ENCODE assay signal across 14 cellular contexts in genomic region chr21:45479691-45480675, GRCh38.
DNase-seq lines count a peak whose midpoint lies in the region; ATAC-seq and TF ChIP-seq lines count a peak whose summit lies in the region.
"Had no signal": no experiment of that assay in that cellular context is flagged by ENCODE, and none has a peak within 500 bp of the region (broad histone marks: within the 10 kb centered on the region; RNA-seq: fewer than 3 reads in every experiment).

No MANE protein-coding gene starts in this region.

- no peak overlapping the region for H4K91ac ChIP-seq in neuronal stem cell (ENCODE audit: low read depth, low read length, poor library complexity)

- H2AK5ac ChIP-seq in neuronal stem cell (ENCODE audit: low read depth, low read length) = no peak overlapping the region

- POLR2A ChIA-PET in WTC11 (lab: Charles Lee) = no interaction called here
- POLR2A ChIA-PET in activated naive CD8-positive, alpha-beta T cell treated with anti-CD3 and anti-CD28 coated beads, Interleukin-2, amount 10 ng/mL, durations not matched to agents 7 days and 5 days (lab: Charles Lee) = interaction anchor here (0.6 to 1.4 kb wide), 3 partner anchors 25 to 112 kb away, joined by 3 to 6 read pairs (median 5); no protein-coding TSS in a partner anchor

- CTCF ChIA-PET in WTC11 (lab: Charles Lee) = interaction anchor here (1.2 kb wide), 1 partner anchor 8 kb away, joined by 3 read pairs; no protein-coding TSS in a partner anchor

- H3K4ac ChIP-seq in neuronal stem cell (ENCODE audit: low read length) = no peak overlapping the region

- H3K79me1 ChIP-seq in neuronal stem cell (ENCODE audit: low read depth, low read length) = peaks cover 2% of the 10 kb centered on the region

- no peaks in the 10 kb centered on the region for H3K9me3 Mint-ChIP-seq in T-helper 2 cell treated with Interferon-gamma antibody and Interleukin-4, amounts not matched to agents 5 μg/mL and 100 μg/mL, for 36 hours
- peaks cover 12% of the 10 kb centered on the region for H3K9me3 Mint-ChIP-seq in WTC11
- H3K9me3 Mint-ChIP-seq in activated naive CD8-positive, alpha-beta T cell treated with anti-CD3 and anti-CD28 coated beads, Interleukin-2, amount 10 ng/mL, durations not matched to agents 7 days and 5 days = no peaks in the 10 kb centered on the region

- DNase-seq in T-helper 2 cell treated with Interferon-gamma antibody and Interleukin-4, amounts not matched to agents 5 μg/mL and 100 μg/mL, for 36 hours (ENCODE audit: low spot score) = no peak
- DNase-seq in T-helper 2 cell = no peak
- no peak for DNase-seq in WTC11 (ENCODE audit: low spot score)
- DNase-seq in activated naive CD8-positive, alpha-beta T cell treated with anti-CD3 and anti-CD28 coated beads, Interleukin-2, amount 10 ng/mL, durations not matched to agents 7 days and 5 days = peak; percentile 59
- DNase-seq in neuronal stem cell (ENCODE audit: low spot score) = no peak
- DNase-seq in EL = no peak
- DNase-seq in NCI-H1417 (lab: John Stamatoyannopoulos, UW) = no peak
- no peak for DNase-seq in midbrain (lab: John Stamatoyannopoulos, UW)
- DNase-seq: amygdala, dermis blood vessel endothelial cell, NCI-H2029 treated with DMSO at 0.1 percent for 48 hours, NCI-H774 had no signal

- H4K8ac ChIP-seq in neuronal stem cell (ENCODE audit: low read depth, low read length) = no peak overlapping the region

- peak overlapping the region; percentile 45 for H3K18ac ChIP-seq in neuronal stem cell (ENCODE audit: low read length)

- TF ChIP-seq CTCF in WTC11 (IDR thresholded peaks at IDR 0.05) = no peak

- H3K27ac ChIP-seq in neuronal stem cell (replicated peaks; ENCODE audit: low read length) = no peak overlapping the region
- H3K27ac ChIP-seq: 22Rv1 had no signal

- H2BK15ac ChIP-seq in neuronal stem cell (ENCODE audit: low read length) = no peak overlapping the region

- H3K4me2 ChIP-seq in neuronal stem cell (ENCODE audit: insufficient read depth, low read length, poor library complexity, severe bottlenecking) = no peak overlapping the region

- peaks cover 0 to 32% of the 10 kb centered on the region in 2 donors for H3K36me3 ChIP-seq in neuronal stem cell (replicated peaks in 1 of 2; ENCODE audit: control insufficient read depth in 2 of 2, insufficient read depth in 2 of 2, low read length in 2 of 2)

- H3K4me1 Mint-ChIP-seq in T-helper 2 cell treated with Interferon-gamma antibody and Interleukin-4, amounts not matched to agents 5 μg/mL and 100 μg/mL, for 36 hours (ENCODE audit: low read depth) = peaks cover 36% of the 10 kb centered on the region
- H3K4me1 Mint-ChIP-seq in WTC11 = peaks cover 6% of the 10 kb centered on the region
- H3K4me1 Mint-ChIP-seq in activated naive CD8-positive, alpha-beta T cell treated with anti-CD3 and anti-CD28 coated beads, Interleukin-2, amount 10 ng/mL, durations not matched to agents 7 days and 5 days = peaks cover 40% of the 10 kb centered on the region

- H2BK12ac ChIP-seq in neuronal stem cell (ENCODE audit: low read length) = no peak overlapping the region

- peaks cover 0 to 13% of the 10 kb centered on the region in 2 donors for H3K9me3 ChIP-seq in neuronal stem cell (replicated peaks in 1 of 2; ENCODE audit: control insufficient read depth in 2 of 2, insufficient read depth in 1 of 2, low read depth in 1 of 2, low read length in 2 of 2)
- H3K9me3 ChIP-seq: heart right ventricle had no signal

- H2BK120ac ChIP-seq in neuronal stem cell (ENCODE audit: low read depth, low read length) = no peak overlapping the region

- peaks cover 2 to 3% of the 10 kb centered on the region in 2 donors for H3K4me1 ChIP-seq in neuronal stem cell (ENCODE audit: control insufficient read depth in 2 of 2, insufficient read depth in 1 of 2, low read depth in 1 of 2, low read length in 2 of 2)

- peak overlapping the region; percentile 87 for H3K4me3 Mint-ChIP-seq in T-helper 2 cell treated with Interferon-gamma antibody and Interleukin-4, amounts not matched to agents 5 μg/mL and 100 μg/mL, for 36 hours
- H3K4me3 Mint-ChIP-seq in WTC11 = no peak overlapping the region
- H3K4me3 Mint-ChIP-seq in activated naive CD8-positive, alpha-beta T cell treated with anti-CD3 and anti-CD28 coated beads, Interleukin-2, amount 10 ng/mL, durations not matched to agents 7 days and 5 days = peak overlapping the region; percentile 80

- H3K4me3 ChIP-seq in neuronal stem cell (ENCODE audit: low read length in 2 of 2) = no peak overlapping the region

- peaks cover 6% of the 10 kb centered on the region for H3K36me3 Mint-ChIP-seq in T-helper 2 cell treated with Interferon-gamma antibody and Interleukin-4, amounts not matched to agents 5 μg/mL and 100 μg/mL, for 36 hours (ENCODE audit: low read depth)
- peaks cover 41% of the 10 kb centered on the region for H3K36me3 Mint-ChIP-seq in WTC11
- H3K36me3 Mint-ChIP-seq in activated naive CD8-positive, alpha-beta T cell treated with anti-CD3 and anti-CD28 coated beads, Interleukin-2, amount 10 ng/mL, durations not matched to agents 7 days and 5 days = peaks cover 8% of the 10 kb centered on the region

- no peaks in the 10 kb centered on the region for H3K27me3 Mint-ChIP-seq in T-helper 2 cell treated with Interferon-gamma antibody and Interleukin-4, amounts not matched to agents 5 μg/mL and 100 μg/mL, for 36 hours (ENCODE audit: low read depth)
- H3K27me3 Mint-ChIP-seq in WTC11 (ENCODE audit: low read depth) = no peaks in the 10 kb centered on the region
- H3K27me3 Mint-ChIP-seq in activated naive CD8-positive, alpha-beta T cell treated with anti-CD3 and anti-CD28 coated beads, Interleukin-2, amount 10 ng/mL, durations not matched to agents 7 days and 5 days = no peaks in the 10 kb centered on the region

- H3K23ac ChIP-seq in neuronal stem cell (ENCODE audit: low read depth, low read length, poor library complexity) = peak overlapping the region; percentile 92

- H3K27ac Mint-ChIP-seq in T-helper 2 cell treated with Interferon-gamma antibody and Interleukin-4, amounts not matched to agents 5 μg/mL and 100 μg/mL, for 36 hours = peak overlapping the region; percentile 55
- H3K27ac Mint-ChIP-seq in WTC11 = peak overlapping the region; percentile 28; the same call in 1 of the 2 replicates
- peak overlapping the region; percentile 86 for H3K27ac Mint-ChIP-seq in activated naive CD8-positive, alpha-beta T cell treated with anti-CD3 and anti-CD28 coated beads, Interleukin-2, amount 10 ng/mL, durations not matched to agents 7 days and 5 days

- H2AFZ ChIP-seq in neuronal stem cell (ENCODE audit: low read length) = no peak overlapping the region

- no peak overlapping the region for H2BK5ac ChIP-seq in neuronal stem cell (ENCODE audit: low read length)

- H3K27me3 ChIP-seq in neuronal stem cell (ENCODE audit: control insufficient read depth in 3 of 3, insufficient read depth in 3 of 3, low read depth in 1 of 3, low read length in 3 of 3) = peaks cover 0 to 14% (median 5%) of the 10 kb centered on the region in 3 experiments
- H3K27me3 ChIP-seq: heart right ventricle had no signal

- ATAC-seq in WTC11 = no peak
- ATAC-seq in activated naive CD8-positive, alpha-beta T cell treated with anti-CD3 and anti-CD28 coated beads, Interleukin-2, amount 10 ng/mL, durations not matched to agents 7 days and 5 days (ENCODE audit: low read depth) = peak; percentile 41

- no CpG with 5 or more reads among the region's 37 CpGs for WGBS in neuronal stem cell (ENCODE audit: extremely low coverage in 2 of 2, insufficient read length in 2 of 2, insufficient replicate concordance in 1 of 2), 2 donors

- H3K9ac ChIP-seq in neuronal stem cell (ENCODE audit: low read depth, low read length, poor library complexity) = no peak overlapping the region

- no peak overlapping the region for H3K14ac ChIP-seq in neuronal stem cell (ENCODE audit: low read length)

TF ChIP-seq in WTC11, 78 proteins besides CTCF, POLR2A, EP300 and RAD21:
- TF ChIP-seq JUN (CRISPR knock-in tag; IDR thresholded peaks at IDR 0.05) = no peak
- no peak for TF ChIP-seq SMAD3 (CRISPR knock-in tag; IDR thresholded peaks at IDR 0.05; ENCODE audit: borderline replicate concordance)
TF ChIP-seq in WTC11: peak in this region for 0.

Comparison
In these comparisons a context has a peak if more than half of its experiments do, and no peak if none do; other contexts are left out.
1. H3K27ac Mint-ChIP-seq: peak in every context shown above with its lines; median percentile 86 in activated naive CD8-positive, alpha-beta T cell treated with anti-CD3 and anti-CD28 coated beads, Interleukin-2, amount 10 ng/mL, durations not matched to agents 7 days and 5 days; 55 in T-helper 2 cell treated with Interferon-gamma antibody and Interleukin-4, amounts not matched to agents 5 μg/mL and 100 μg/mL, for 36 hours; 28 in WTC11.